ENCODE assay signal across 29 cellular contexts in genomic region chr7:18778594-18778993, GRCh38.
A peak's percentile ranks its signal among the peaks of the same experiment; 100 is the strongest.
DNase-seq lines count a peak whose midpoint lies in the region; ATAC-seq and TF ChIP-seq lines count a peak whose summit lies in the region.
"Had no signal": no experiment of that assay in that cellular context is flagged by ENCODE, and none has a peak within 500 bp of the region (broad histone marks: within the 10 kb centered on the region; RNA-seq: fewer than 3 reads in every experiment).

No MANE protein-coding gene starts in this region.

- H3K27ac Mint-ChIP-seq in activated T-helper 17 cell treated with anti-CD3 and anti-CD28 coated beads, Interleukin-2, amount 50 U/mL, for 72 hours = no peak overlapping the region
- H3K27ac Mint-ChIP-seq: activated naive CD8-positive, alpha-beta T cell treated with anti-CD3 and anti-CD28 coated beads for 36 hours; activated T-cell treated with anti-CD3 and anti-CD28 coated beads, Interleukin-2, amount 50 U/mL, for 24 hours; CD4-positive, alpha-beta memory T cell; H9; immature natural killer cell; T-helper 1 cell treated with Interleukin-12 subunit alpha and Interleukin-12 subunit beta and Interleukin-4 antibody, amounts not matched to agents 30 μg/mL and 1 μg/mL, for 36 hours had no signal

- 23% methylated on average over 3 of the region's 3 CpGs for WGBS in SK-N-SH (ENCODE audit: low lambda C conversion rate)
- WGBS in mesenchymal stem cell = 94% methylated on average over 1 of the region's 3 CpGs

- H2AFZ ChIP-seq in SK-N-SH (ENCODE audit: low read depth) (no peak overlapping the region), mesenchymal stem cell (ENCODE audit: low read depth, low read length) (no peak overlapping the region)
- H2AFZ ChIP-seq: parathyroid adenoma had no signal

- H3K36me3 Mint-ChIP-seq in activated T-helper 17 cell treated with anti-CD3 and anti-CD28 coated beads, Interleukin-2, amount 50 U/mL, for 72 hours (ENCODE audit: low read depth) = no peaks in the 10 kb centered on the region
- H3K36me3 Mint-ChIP-seq: activated naive CD8-positive, alpha-beta T cell treated with anti-CD3 and anti-CD28 coated beads for 36 hours; CD4-positive, alpha-beta memory T cell had no signal

- no peak overlapping the region for H2BK15ac ChIP-seq in mesenchymal stem cell (ENCODE audit: low read depth, poor library complexity, severe bottlenecking)

- peaks cover 7% of the 10 kb centered on the region for H3K9me3 Mint-ChIP-seq in activated T-helper 17 cell treated with anti-CD3 and anti-CD28 coated beads, Interleukin-2, amount 50 U/mL, for 72 hours
- H3K9me3 Mint-ChIP-seq: activated naive CD8-positive, alpha-beta T cell treated with anti-CD3 and anti-CD28 coated beads for 36 hours; activated T-cell treated with anti-CD3 and anti-CD28 coated beads, Interleukin-2, amount 50 U/mL, for 24 hours; H9; immature natural killer cell had no signal

- POLR2A ChIA-PET in SK-N-SH (lab: Yijun Ruan, JAX) = no interaction called here

- no peaks in the 10 kb centered on the region for H3K79me2 ChIP-seq in SK-N-SH (ENCODE audit: insufficient read depth)
- H3K79me2 ChIP-seq: parathyroid adenoma had no signal

- no peak overlapping the region for H4K8ac ChIP-seq in mesenchymal stem cell (ENCODE audit: low read length)

- H3K4me3 ChIP-seq in SK-N-SH (ENCODE audit: low read depth in 2 of 2, low read length in 1 of 2) (no peak overlapping the region), mesenchymal stem cell (ENCODE audit: insufficient read depth in 1 of 2, low read depth in 1 of 2, low read length in 2 of 2) (no peak overlapping the region)
- H3K4me3 ChIP-seq: body of pancreas, GM12878, smooth muscle cell had no signal

- in situ Hi-C loops in SK-MEL-5 (cut with HindIII; ENCODE audit: low pct_unique_long_range_greater_than_20kb, low sequenced_read_pairs) = no loop called here

- H3K14ac ChIP-seq in mesenchymal stem cell (ENCODE audit: low read length in 2 of 2) = no peak overlapping the region

- H3K4me3 Mint-ChIP-seq in activated T-helper 17 cell treated with anti-CD3 and anti-CD28 coated beads, Interleukin-2, amount 50 U/mL, for 72 hours = no peak overlapping the region
- H3K4me3 Mint-ChIP-seq: activated naive CD8-positive, alpha-beta T cell treated with anti-CD3 and anti-CD28 coated beads for 36 hours; activated T-cell treated with anti-CD3 and anti-CD28 coated beads, Interleukin-2, amount 50 U/mL, for 24 hours; CD4-positive, alpha-beta memory T cell; H9; immature natural killer cell; T-helper 1 cell treated with Interleukin-12 subunit alpha and Interleukin-12 subunit beta and Interleukin-4 antibody, amounts not matched to agents 30 μg/mL and 1 μg/mL, for 36 hours had no signal

- no peak overlapping the region for H3K23ac ChIP-seq in mesenchymal stem cell (ENCODE audit: low read length in 2 of 2)

- no peak overlapping the region for H3K18ac ChIP-seq in mesenchymal stem cell (ENCODE audit: low read depth in 1 of 2, low read length in 2 of 2)

- H3K4me1 ChIP-seq in SK-N-SH (ENCODE audit: control insufficient read depth in 1 of 2, insufficient read depth in 2 of 2, low read depth in 1 of 2, low read length in 1 of 2) = peaks cover 0 to 20% of the 10 kb centered on the region in 2 experiments; a peak in 2 of 4 replicates
- no peaks in the 10 kb centered on the region for H3K4me1 ChIP-seq in mesenchymal stem cell (ENCODE audit: control insufficient read depth, insufficient read depth, low read depth, low read length)
- H3K4me1 ChIP-seq: body of pancreas, parathyroid adenoma had no signal

- no peak overlapping the region for H2BK5ac ChIP-seq in mesenchymal stem cell (ENCODE audit: low read depth, low read length, poor library complexity, severe bottlenecking)

- no peaks in the 10 kb centered on the region for H3K4me1 Mint-ChIP-seq in activated T-helper 17 cell treated with anti-CD3 and anti-CD28 coated beads, Interleukin-2, amount 50 U/mL, for 72 hours
- H3K4me1 Mint-ChIP-seq: activated naive CD8-positive, alpha-beta T cell treated with anti-CD3 and anti-CD28 coated beads for 36 hours; CD4-positive, alpha-beta memory T cell; immature natural killer cell had no signal

- H3K36me3 ChIP-seq in SK-N-SH (replicated peaks in 1 of 2; ENCODE audit: control insufficient read depth in 1 of 2, insufficient read depth in 2 of 2, low read length in 1 of 2) (peaks cover 0 to 5% of the 10 kb centered on the region in 2 experiments), mesenchymal stem cell (ENCODE audit: control insufficient read depth in 1 of 2, insufficient read depth in 2 of 2, low read depth in 1 of 2, low read length in 2 of 2) (no peaks in the 10 kb centered on the region)

- H3K27me3 ChIP-seq in SK-N-SH (ENCODE audit: insufficient read depth) = no peaks in the 10 kb centered on the region
- H3K27me3 ChIP-seq in mesenchymal stem cell (ENCODE audit: control insufficient read depth in 1 of 2, insufficient read depth in 1 of 2, low read length in 2 of 2) = no peaks in the 10 kb centered on the region
- H3K27me3 ChIP-seq: body of pancreas had no signal

- H3K27ac ChIP-seq in SK-N-SH (ENCODE audit: low read depth in 2 of 2, low read length in 1 of 2) (peak overlapping the region; percentile 9 to 35; a peak in 2 of 4 replicates), mesenchymal stem cell (ENCODE audit: low read length, poor library complexity, severe bottlenecking) (no peak overlapping the region)
- H3K27ac ChIP-seq: 22Rv1, body of pancreas, parathyroid adenoma had no signal

- peak in 1 of 2 experiments; percentile 76; a peak in 2 of 4 replicates for TF ChIP-seq EP300 in SK-N-SH (IDR thresholded peaks at IDR 0.05; ENCODE audit: borderline replicate concordance in 1 of 2, low read depth in 1 of 2, low read length in 1 of 2)

- DNase-seq in SK-N-SH (no peak), SK-MEL-5 (ENCODE audit: low read depth, low spot score) (peak; percentile 8), dedifferentiated amniotic fluid mesenchymal stem cell (ENCODE audit: extremely low spot score) (peak; percentile 20), AML-193 (lab: John Stamatoyannopoulos, UW) (no peak), mesenchymal stem cell (no peak), NCI-H2107 treated with DMSO at 0.1 percent for 48 hours (lab: John Stamatoyannopoulos, UW; ENCODE audit: unreplicated experiment) (no peak)
- DNase-seq: activated CD4-positive, alpha-beta T cell treated with anti-CD3 and anti-CD28 coated beads, Interleukin-2, amount 50 U/mL, for 1 hour; activated CD4-positive, CD25-positive, alpha-beta regulatory T cell; activated gamma-delta T cell; activated naive CD8-positive, alpha-beta T cell treated with anti-CD3 and anti-CD28 coated beads for 36 hours; activated T-cell treated with anti-CD3 and anti-CD28 coated beads, Interleukin-2, amount 50 U/mL, for 24 hours; body of pancreas; CD4-positive, alpha-beta memory T cell; H9; immature natural killer cell; Kasumi-1; MV-4-11; NCI-H1436; NCI-H2081 treated with DMSO at 0.1 percent for 48 hours; NCI-H446; stimulated activated CD4-positive, alpha-beta T cell treated with anti-CD3 and anti-CD28 coated beads, Interleukin-1b, Interleukin-23, amount 100 ng/mL, for 48 hours; stimulated activated naive CD8-positive, alpha-beta T cell treated with anti-CD3 and anti-CD28 coated beads, Interleukin-15, Interleukin-2, amounts not matched to agents 100 U/mL and 50 U/mL, for 24 hours had no signal

- TF ChIP-seq RAD21 in SK-N-SH (IDR thresholded peaks at IDR 0.05; ENCODE audit: low read length) = no peak

- peaks cover 10% of the 10 kb centered on the region for H3F3A ChIP-seq in SK-N-SH (replicated peaks; ENCODE audit: insufficient read depth)

- H3K9ac ChIP-seq in SK-N-SH (no peak overlapping the region), mesenchymal stem cell (ENCODE audit: low read length) (no peak overlapping the region)
- H3K9ac ChIP-seq: parathyroid adenoma had no signal

- H3K9me2 ChIP-seq in SK-N-SH = no peaks in the 10 kb centered on the region

- no peaks in the 10 kb centered on the region for H4K20me1 ChIP-seq in SK-N-SH (ENCODE audit: insufficient read depth)

- no peak overlapping the region for H3K4ac ChIP-seq in mesenchymal stem cell (ENCODE audit: low read depth in 1 of 2, low read length in 2 of 2)

- no peaks in the 10 kb centered on the region for H3K79me1 ChIP-seq in mesenchymal stem cell (replicated peaks; ENCODE audit: low read length, poor library complexity, severe bottlenecking)

- no peak for TF ChIP-seq CTCF in SK-N-SH (IDR thresholded peaks at IDR 0.05)

- no peak; the same call in 1 of the 3 replicates for ATAC-seq in SK-N-SH treated with all-trans-retinoic acid at 6 μM for 48 hours
- ATAC-seq in activated T-helper 17 cell treated with anti-CD3 and anti-CD28 coated beads, Interleukin-2, amount 50 U/mL, for 72 hours (replicated peaks) = no peak
- ATAC-seq: body of pancreas; GM12878; stimulated activated naive CD8-positive, alpha-beta T cell treated with anti-CD3 and anti-CD28 coated beads, Interleukin-15, Interleukin-2, amounts not matched to agents 100 U/mL and 50 U/mL, for 24 hours had no signal

- H3K9me3 ChIP-seq in SK-N-SH (no peaks in the 10 kb centered on the region), mesenchymal stem cell (ENCODE audit: control insufficient read depth, low read length) (no peaks in the 10 kb centered on the region)
- H3K9me3 ChIP-seq: body of pancreas had no signal

- CTCF ChIA-PET in SK-N-SH (lab: Yijun Ruan, JAX) = interaction anchor here (1.3 to 1.5 kb wide), 2 partner anchors 15 to 113 kb away, joined by 3 read pairs; no protein-coding TSS in a partner anchor

- H2BK12ac ChIP-seq in mesenchymal stem cell (ENCODE audit: low read length in 2 of 2) = no peak overlapping the region

- H2AK5ac ChIP-seq in mesenchymal stem cell (ENCODE audit: low read length, severe bottlenecking) = no peak overlapping the region

- no peak overlapping the region for H4K91ac ChIP-seq in mesenchymal stem cell (ENCODE audit: low read length)

- H2BK120ac ChIP-seq in mesenchymal stem cell (ENCODE audit: low read depth, low read length) = no peak overlapping the region

- no peaks in the 10 kb centered on the region for H3K27me3 Mint-ChIP-seq in activated T-helper 17 cell treated with anti-CD3 and anti-CD28 coated beads, Interleukin-2, amount 50 U/mL, for 72 hours
- H3K27me3 Mint-ChIP-seq: activated naive CD8-positive, alpha-beta T cell treated with anti-CD3 and anti-CD28 coated beads for 36 hours; activated T-cell treated with anti-CD3 and anti-CD28 coated beads, Interleukin-2, amount 50 U/mL, for 24 hours; CD4-positive, alpha-beta memory T cell had no signal

- H3K4me2 ChIP-seq in SK-N-SH = peak overlapping the region; percentile 8; the same call in 1 of the 2 replicates
- no peak overlapping the region for H3K4me2 ChIP-seq in mesenchymal stem cell (ENCODE audit: low read length, poor library complexity, severe bottlenecking)
- H3K4me2 ChIP-seq: smooth muscle cell had no signal

TF ChIP-seq in SK-N-SH treated with all-trans-retinoic acid at 6 μM for 48 hours, 23 proteins besides CTCF, POLR2A, EP300 and RAD21 (continues in another document):
- TF ChIP-seq ZC3H10 (CRISPR knock-in tag; IDR thresholded peaks at IDR 0.05) (no peak), ARNTL (CRISPR knock-in tag; IDR thresholded peaks at IDR 0.05; ENCODE audit: borderline replicate concordance, low read depth) (no peak), ZFP3 (CRISPR knock-in tag; IDR thresholded peaks at IDR 0.05) (no peak)

Comparison
In these comparisons a context has a peak if more than half of its experiments do, and no peak if none do; other contexts are left out.
1. DNase-seq: peak in SK-MEL-5 (single experiment) and dedifferentiated amniotic fluid mesenchymal stem cell (single experiment); none in SK-N-SH (single experiment), AML-193 (0 of 2), mesenchymal stem cell (single experiment) and NCI-H2107 treated with DMSO at 0.1 percent for 48 hours (single experiment).